In genomic region chr9:42219866-42220265, GRCh38 we compare ENCODE assay signal across 11 cellular contexts. TPM values are rescaled to one million over a fixed set of nuclear protein-coding genes. Genes with fewer than 3 reads are reported as not detected.
"Had no signal": no experiment of that assay in that cellular context is flagged by ENCODE, and none has a peak within 500 bp of the region (broad histone marks: within the 10 kb centered on the region; RNA-seq: fewer than 3 reads in every experiment).

No MANE protein-coding gene starts in this region.

RNA-seq across cellular contexts. Expression of gene SPATA31A6, which starts 36.4 kb away (rescaled TPM):
- total RNA-seq: activated B cell treated with CpG ODN at 0.5 μM for 24 hours; activated CD4-positive, alpha-beta memory T cell treated with anti-CD3 and anti-CD28 coated beads for 36 hours; activated naive CD4-positive, alpha-beta T cell treated with anti-CD3 and anti-CD28 coated beads for 36 hours; activated naive CD4-positive, alpha-beta T cell treated with anti-CD3 and anti-CD28 coated beads, Interleukin-2, amount 50 U/mL, for 72 hours; activated T-cell treated with anti-CD3 and anti-CD28 coated beads, Interleukin-2, amount 50 U/mL, for 4 hours; activated T-helper 1 cell treated with anti-CD3 and anti-CD28 coated beads, Interleukin-12 subunit alpha, Interleukin-12 subunit beta, Interleukin-2, Interleukin-4 antibody, amounts not matched to agents 30 ng/mL and 10 ng/mL and 1 ng/mL, durations not matched to agents 14 hours and 24 hours and 36 hours; adrenal gland; breast epithelium; PC-3; Peyer's patch; Right ventricle myocardium superior had no signal
- polyA plus RNA-seq: adrenal gland had no signal
